16 cellular contexts compared by ENCODE assay signal in genomic region chr14:103530831-103531230, GRCh38. TPM values are rescaled to one million over a fixed set of nuclear protein-coding genes. Genes with fewer than 3 reads are reported as not detected.
DNase-seq lines count a peak whose midpoint lies in the region; ATAC-seq, FAIRE-seq and TF ChIP-seq lines count a peak whose summit lies in the region.
"Had no signal": no experiment of that assay in that cellular context is flagged by ENCODE, and none has a peak within 500 bp of the region (broad histone marks: within the 10 kb centered on the region; RNA-seq: fewer than 3 reads in every experiment).

No MANE protein-coding gene starts in this region.

- no peak for ATAC-seq in stimulated activated naive CD8-positive, alpha-beta T cell treated with anti-CD3 and anti-CD28 coated beads, Interleukin-15, amount 100 ng/mL, for 72 hours
- no peak for ATAC-seq in activated CD8-positive, alpha-beta T cell treated with anti-CD3 and anti-CD28 coated beads for 36 hours

- H3K4me1 Mint-ChIP-seq in stimulated activated naive CD8-positive, alpha-beta T cell treated with anti-CD3 and anti-CD28 coated beads, Interleukin-15, Interleukin-2, amounts not matched to agents 100 ng/mL and 50 ng/mL, for 24 hours (ENCODE audit: low read depth), result peaks cover 45% of the 10 kb centered on the region
- peaks cover 55% of the 10 kb centered on the region for H3K4me1 Mint-ChIP-seq in stimulated activated naive CD8-positive, alpha-beta T cell treated with anti-CD3 and anti-CD28 coated beads, Interleukin-15, amount 100 ng/mL, for 72 hours
- peaks cover 34% of the 10 kb centered on the region for H3K4me1 Mint-ChIP-seq in activated CD8-positive, alpha-beta T cell treated with anti-CD3 and anti-CD28 coated beads for 36 hours (ENCODE audit: low read depth)

- no peak overlapping the region for H3K4me3 ChIP-seq in kidney (ENCODE audit: low read length in 2 of 2)
- H3K4me3 ChIP-seq: cardiac muscle cell had no signal

- no peak for DNase-seq in stimulated activated naive CD8-positive, alpha-beta T cell treated with anti-CD3 and anti-CD28 coated beads, Interleukin-15, amount 100 ng/mL, for 72 hours
- no peak for DNase-seq in activated CD8-positive, alpha-beta T cell treated with anti-CD3 and anti-CD28 coated beads for 36 hours
- DNase-seq in kidney (peak; percentile 75), GM13977 (ENCODE audit: low spot score) (no peak), NCI-H146 treated with DMSO at 0.1 percent for 48 hours (lab: John Stamatoyannopoulos, UW; ENCODE audit: unreplicated experiment) (no peak), kidney tubule cell (ENCODE audit: low spot score) (no peak)
- DNase-seq in NK-92 treated with Interleukin-12 subunit alpha and Interleukin-12 subunit beta, amount 100 ng/mL, for 24 hours (lab: John Stamatoyannopoulos, UW), result no peak
- DNase-seq: activated CD4-positive, alpha-beta T cell treated with anti-CD3 and anti-CD28 coated beads, Interleukin-2, amount 50 U/mL, for 1 hour; activated naive CD4-positive, alpha-beta T cell treated with Interleukin-2 at 50 U/mL for 16 hours; effector memory CD4-positive, alpha-beta T cell; EL; mammary epithelial cell; NCI-H1694 treated with DMSO at 0.1 percent for 48 hours; NCI-H524 had no signal

- no peaks in the 10 kb centered on the region for H3K9me3 Mint-ChIP-seq in stimulated activated naive CD8-positive, alpha-beta T cell treated with anti-CD3 and anti-CD28 coated beads, Interleukin-15, Interleukin-2, amounts not matched to agents 100 ng/mL and 50 ng/mL, for 24 hours
- no peaks in the 10 kb centered on the region for H3K9me3 Mint-ChIP-seq in stimulated activated naive CD8-positive, alpha-beta T cell treated with anti-CD3 and anti-CD28 coated beads, Interleukin-15, amount 100 ng/mL, for 72 hours
- H3K9me3 Mint-ChIP-seq in activated CD8-positive, alpha-beta T cell treated with anti-CD3 and anti-CD28 coated beads for 36 hours, result no peaks in the 10 kb centered on the region

- H3K4me1 ChIP-seq in kidney (ENCODE audit: control insufficient read depth in 1 of 2, insufficient read depth in 1 of 2, low read depth in 1 of 2, low read length in 2 of 2), result peaks cover 19 to 35% of the 10 kb centered on the region in 2 donors

- peak overlapping the region; percentile 95 for H3K4me3 Mint-ChIP-seq in stimulated activated naive CD8-positive, alpha-beta T cell treated with anti-CD3 and anti-CD28 coated beads, Interleukin-15, Interleukin-2, amounts not matched to agents 100 ng/mL and 50 ng/mL, for 24 hours
- peak overlapping the region in 1 of 2 donors; percentile 99 for H3K4me3 Mint-ChIP-seq in stimulated activated naive CD8-positive, alpha-beta T cell treated with anti-CD3 and anti-CD28 coated beads, Interleukin-15, amount 100 ng/mL, for 72 hours
- H3K4me3 Mint-ChIP-seq in activated CD8-positive, alpha-beta T cell treated with anti-CD3 and anti-CD28 coated beads for 36 hours, result peak overlapping the region; percentile 94

- in situ Hi-C loops in GM13977 (cut with MboI; ENCODE audit: low pct_unique_long_range_greater_than_20kb, low sequenced_read_pairs, unreplicated experiment), result no loop called here

- H3K9me3 ChIP-seq in kidney (ENCODE audit: control insufficient read depth in 1 of 2, low read length in 2 of 2), result no peaks in the 10 kb centered on the region

- peaks cover 9% of the 10 kb centered on the region for H3K36me3 Mint-ChIP-seq in stimulated activated naive CD8-positive, alpha-beta T cell treated with anti-CD3 and anti-CD28 coated beads, Interleukin-15, Interleukin-2, amounts not matched to agents 100 ng/mL and 50 ng/mL, for 24 hours (ENCODE audit: low read depth)
- H3K36me3 Mint-ChIP-seq in activated CD8-positive, alpha-beta T cell treated with anti-CD3 and anti-CD28 coated beads for 36 hours (ENCODE audit: low read depth), result peaks cover 13% of the 10 kb centered on the region

- H3K27me3 Mint-ChIP-seq in stimulated activated naive CD8-positive, alpha-beta T cell treated with anti-CD3 and anti-CD28 coated beads, Interleukin-15, Interleukin-2, amounts not matched to agents 100 ng/mL and 50 ng/mL, for 24 hours, result no peaks in the 10 kb centered on the region
- no peaks in the 10 kb centered on the region for H3K27me3 Mint-ChIP-seq in stimulated activated naive CD8-positive, alpha-beta T cell treated with anti-CD3 and anti-CD28 coated beads, Interleukin-15, amount 100 ng/mL, for 72 hours
- no peaks in the 10 kb centered on the region for H3K27me3 Mint-ChIP-seq in activated CD8-positive, alpha-beta T cell treated with anti-CD3 and anti-CD28 coated beads for 36 hours

- no peak overlapping the region for H3K27ac Mint-ChIP-seq in stimulated activated naive CD8-positive, alpha-beta T cell treated with anti-CD3 and anti-CD28 coated beads, Interleukin-15, Interleukin-2, amounts not matched to agents 100 ng/mL and 50 ng/mL, for 24 hours
- H3K27ac Mint-ChIP-seq in stimulated activated naive CD8-positive, alpha-beta T cell treated with anti-CD3 and anti-CD28 coated beads, Interleukin-15, amount 100 ng/mL, for 72 hours, result peak overlapping the region in 1 of 2 donors; percentile 48
- no peak overlapping the region for H3K27ac Mint-ChIP-seq in activated CD8-positive, alpha-beta T cell treated with anti-CD3 and anti-CD28 coated beads for 36 hours

- intact Hi-C loops in activated CD8-positive, alpha-beta T cell treated with anti-CD3 and anti-CD28 coated beads for 36 hours (cut with micrococcal nuclease), result no loop called here
- intact Hi-C loops in kidney (cut with DNase I), result no loop called here

- FAIRE-seq in kidney (lab: Jason Lieb, UNC), result no peak

- H3K36me3 ChIP-seq in kidney (ENCODE audit: control insufficient read depth in 1 of 2, insufficient read depth in 2 of 2, low read length in 2 of 2), result no peaks in the 10 kb centered on the region
- H3K36me3 ChIP-seq: cardiac muscle cell had no signal

- POLR2A ChIA-PET in activated CD8-positive, alpha-beta T cell treated with anti-CD3 and anti-CD28 coated beads for 36 hours (lab: Charles Lee), result interaction anchor here (1.1 to 4.3 kb wide), 5 partner anchors 10 to 183 kb away, joined by 3 to 28 read pairs (median 7); partner anchors contain the start of genes BAG5 and COA8

- CTCF ChIA-PET in activated CD8-positive, alpha-beta T cell treated with anti-CD3 and anti-CD28 coated beads for 36 hours (lab: Charles Lee), result interaction anchor here (1.8 to 4.7 kb wide), 4 partner anchors 10 to 182 kb away, joined by 3 to 31 read pairs (median 6); no protein-coding TSS in a partner anchor

- H3K27ac ChIP-seq in kidney (ENCODE audit: low read depth in 2 of 2, low read length in 2 of 2), result no peak overlapping the region
- H3K27ac ChIP-seq: cardiac muscle cell had no signal

- no peak for TF ChIP-seq CTCF in activated CD8-positive, alpha-beta T cell treated with anti-CD3 and anti-CD28 coated beads for 36 hours (IDR thresholded peaks at IDR 0.05)
- TF ChIP-seq CTCF in kidney (IDR thresholded peaks at IDR 0.05; ENCODE audit: borderline replicate concordance, extremely low read depth, insufficient read depth), result no peak
- TF ChIP-seq CTCF in GM13977 (IDR thresholded peaks at IDR 0.05; ENCODE audit: extremely low read depth, insufficient read depth, missing control alignments), result no peak

- no peak overlapping the region for H3K9ac ChIP-seq in kidney (ENCODE audit: low read length in 2 of 2)

RNA-seq across cellular contexts. Expression of gene TRMT61A, which starts 1.8 kb away (rescaled TPM):
- total RNA-seq in activated CD8-positive, alpha-beta T cell treated with anti-CD3 and anti-CD28 coated beads for 36 hours, result 1 to 10 TPM; 9.9 TPM
- total RNA-seq in kidney, result 16.0 TPM
- polyA plus RNA-seq in kidney (ENCODE audit: insufficient read depth, low read depth, low replicate concordance), result 11.9 TPM

RNA-seq across cellular contexts. Expression of gene CKB, which starts 8.2 kb away (rescaled TPM):
- 1 to 10 TPM; 5.8 to 9.1 TPM for total RNA-seq in activated CD8-positive, alpha-beta T cell treated with anti-CD3 and anti-CD28 coated beads for 36 hours
- 539 TPM for total RNA-seq in kidney
- polyA plus RNA-seq in kidney (ENCODE audit: insufficient read depth, low read depth, low replicate concordance), result 916 TPM

RNA-seq across cellular contexts. Expression of gene BAG5, which starts 31.6 kb away (rescaled TPM):
- total RNA-seq in activated CD8-positive, alpha-beta T cell treated with anti-CD3 and anti-CD28 coated beads for 36 hours, result 10 to 100 TPM; 28.8 to 29.6 TPM
- total RNA-seq in kidney, result 64.5 TPM
- polyA plus RNA-seq in kidney (ENCODE audit: insufficient read depth, low read depth, low replicate concordance), result 17.1 TPM

RNA-seq across cellular contexts. Expression of gene COA8, which starts 31.9 kb away (rescaled TPM):
- total RNA-seq in activated CD8-positive, alpha-beta T cell treated with anti-CD3 and anti-CD28 coated beads for 36 hours, result 10 to 100 TPM; 40.3 to 45.6 TPM
- 40.7 TPM for total RNA-seq in kidney
- 65.1 TPM for polyA plus RNA-seq in kidney (ENCODE audit: insufficient read depth, low read depth, low replicate concordance)

Comparison
In these comparisons a context has a peak if more than half of its experiments do, and no peak if none do; other contexts are left out.
1. RNA of gene CKB, which starts 8.2 kb away (total RNA-seq): 539 TPM in kidney (single experiment); 5.8 to 9.1 TPM in activated CD8-positive, alpha-beta T cell treated with anti-CD3 and anti-CD28 coated beads for 36 hours; every median in the first group is over 10 times any median in the second.